Comparison of ENCODE assay signal across 7 cellular contexts in the genomic region with DNA sequence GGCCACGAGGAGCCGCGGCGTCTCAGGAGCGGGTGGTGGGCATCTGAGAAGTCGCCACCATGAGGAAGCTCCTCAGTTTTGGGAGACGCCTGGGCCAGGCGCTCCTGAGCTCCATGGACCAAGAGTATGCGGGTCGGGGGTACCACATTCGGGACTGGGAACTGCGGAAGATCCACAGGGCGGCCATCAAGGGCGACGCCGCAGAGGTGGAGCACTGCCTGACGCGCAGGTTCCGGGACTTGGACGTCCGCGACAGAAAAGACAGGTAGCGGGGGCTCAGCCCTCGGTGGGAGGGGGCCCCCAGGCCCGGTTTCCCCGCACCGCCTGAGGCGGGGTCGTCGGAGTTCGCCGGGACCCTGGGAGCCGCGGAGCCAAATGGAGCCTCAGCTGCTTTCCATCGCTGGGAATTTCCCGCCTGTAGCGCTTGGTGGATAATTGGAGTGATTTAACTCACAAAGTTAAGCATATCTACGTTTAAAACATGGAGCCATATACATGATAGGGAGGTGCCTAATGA. TPM values are rescaled to one million over a fixed set of nuclear protein-coding genes. Genes with fewer than 3 reads are reported as not detected.
A peak's percentile ranks its signal among the peaks of the same experiment; 100 is the strongest.
DNase-seq lines count a peak whose midpoint lies in the region; ATAC-seq and TF ChIP-seq lines count a peak whose summit lies in the region.

No MANE protein-coding gene starts in this region.

- peaks cover 0 to 1% (median 0%) of the 10 kb centered on the region in 9 donors for H3K9me3 Mint-ChIP-seq in naive thymus-derived CD8-positive, alpha-beta T cell

- H3K27ac ChIP-seq in coronary artery: no peak overlapping the region

- DNase-seq in GM12865 (ENCODE audit: low read depth): no peak
- DNase-seq in NCI-H69 (lab: John Stamatoyannopoulos, UW): peak; percentile 80
- no peak for DNase-seq in coronary artery (ENCODE audit: low spot score)
- peak in 1 of 10 donors; percentile 1 for DNase-seq in naive thymus-derived CD8-positive, alpha-beta T cell

- ATAC-seq in naive thymus-derived CD8-positive, alpha-beta T cell: peak; percentile 33 to 40
- ATAC-seq in GM21390 (IDR thresholded peaks at IDR 0.05; ENCODE audit: unreplicated experiment): no peak
- no peak for ATAC-seq in GM21717 (IDR thresholded peaks at IDR 0.05; ENCODE audit: unreplicated experiment)
- ATAC-seq in GM19324 (IDR thresholded peaks at IDR 0.05; ENCODE audit: low FRiP score, unreplicated experiment): no peak

- peak overlapping the region; percentile 76 to 89 (median 82) for H3K4me3 Mint-ChIP-seq in naive thymus-derived CD8-positive, alpha-beta T cell

- peak overlapping the region in 1 of 10 donors; percentile 80 for H3K27ac Mint-ChIP-seq in naive thymus-derived CD8-positive, alpha-beta T cell

- POLR2A ChIA-PET in naive thymus-derived CD8-positive, alpha-beta T cell (lab: Charles Lee): no interaction called here

- peaks cover 29 to 57% (median 47%) of the 10 kb centered on the region in 5 donors for H3K27me3 Mint-ChIP-seq in naive thymus-derived CD8-positive, alpha-beta T cell

- H3K4me3 ChIP-seq in GM12865 (ENCODE audit: low read depth, low read length) (peak overlapping the region; percentile 26; the same call in 1 of the 2 replicates), coronary artery (peak overlapping the region; percentile 64)

- no peak for TF ChIP-seq CTCF in GM12865 (IDR thresholded peaks at IDR 0.05; ENCODE audit: insufficient read depth, low read depth, low read length, missing control alignments)
- TF ChIP-seq CTCF in coronary artery (IDR thresholded peaks at IDR 0.05): no peak

- H3K36me3 Mint-ChIP-seq in naive thymus-derived CD8-positive, alpha-beta T cell: no peaks in the 10 kb centered on the region

- H3K4me1 Mint-ChIP-seq in naive thymus-derived CD8-positive, alpha-beta T cell: peaks cover 4 to 13% (median 7%) of the 10 kb centered on the region in 4 donors

RNA-seq across cellular contexts. Expression of gene ANKRD18B, which starts 0.4 kb away (rescaled TPM):
- under 1 TPM in 1 of 2 experiments, not detected in 1; 0.88 TPM for total RNA-seq in naive thymus-derived CD8-positive, alpha-beta T cell
- polyA plus RNA-seq in naive thymus-derived CD8-positive, alpha-beta T cell: not detected

RNA-seq across cellular contexts. Expression of gene NOL6, which starts 50.8 kb away (rescaled TPM):
- total RNA-seq in naive thymus-derived CD8-positive, alpha-beta T cell: 10 to 100 TPM; 42.7 to 47.2 TPM
- 10 to 100 TPM; 13.5 to 29.2 (median 19.3) TPM for polyA plus RNA-seq in naive thymus-derived CD8-positive, alpha-beta T cell

Comparison
In these comparisons a context has a peak if more than half of its experiments do, and no peak if none do; other contexts are left out.
1. ATAC-seq: peak in naive thymus-derived CD8-positive, alpha-beta T cell (2 of 2); none in GM21390 (single experiment), GM21717 (single experiment) and GM19324 (single experiment).